In the genomic region with DNA sequence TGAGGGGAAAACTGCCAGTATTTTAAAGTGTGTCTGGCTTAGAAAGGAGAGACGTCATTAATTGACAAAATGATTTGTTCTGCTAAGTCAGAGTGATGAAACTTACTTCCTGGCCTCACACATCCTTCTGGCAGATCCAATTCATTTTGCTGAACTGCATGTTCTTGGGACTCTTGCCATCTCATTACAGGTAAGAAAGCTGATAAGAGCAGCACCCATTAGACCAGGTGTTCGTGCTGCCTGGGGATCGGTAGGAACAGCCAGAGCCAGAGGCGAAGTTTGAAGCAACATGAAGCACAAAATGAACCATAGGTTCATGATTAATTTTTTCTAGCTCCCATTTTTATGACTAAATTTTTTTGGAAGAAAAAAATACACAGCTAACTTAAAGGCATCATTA, we compare ENCODE assay signal across 23 cellular contexts. TPM values are rescaled to one million over a fixed set of nuclear protein-coding genes. Genes with fewer than 3 reads are reported as not detected.
DNase-seq lines count a peak whose midpoint lies in the region; ATAC-seq and TF ChIP-seq lines count a peak whose summit lies in the region.
"Had no signal": no experiment of that assay in that cellular context is flagged by ENCODE, and none has a peak within 500 bp of the region (broad histone marks: within the 10 kb centered on the region; RNA-seq: fewer than 3 reads in every experiment).

No MANE protein-coding gene starts in this region.

- H4K12ac ChIP-seq in trophoblast cell (ENCODE audit: low read depth, low read length) = no peak overlapping the region

- intact Hi-C loops in A673 (cut with micrococcal nuclease; ENCODE audit: unreplicated experiment) = loop anchor here (5.0 kb wide), 1 partner anchor 33 kb away; no protein-coding TSS in a partner anchor

- H3K79me2 ChIP-seq in trophoblast cell (ENCODE audit: control insufficient read depth, insufficient read depth, low read length, poor library complexity) = no peaks in the 10 kb centered on the region

- POLR2A ChIA-PET in A673 (lab: Charles Lee; ENCODE audit: low non-redundant PET) = no interaction called here

- no peak overlapping the region for H4K91ac ChIP-seq in trophoblast cell (ENCODE audit: low read depth, low read length)

- H3K4me1 ChIP-seq in A673 (ENCODE audit: insufficient read depth, low read length, poor library complexity, severe bottlenecking) (peaks cover 69% of the 10 kb centered on the region), RWPE2 (ENCODE audit: insufficient read depth, poor library complexity, severe bottlenecking) (no peaks in the 10 kb centered on the region), foreskin keratinocyte (no peaks in the 10 kb centered on the region), trophoblast cell (ENCODE audit: control insufficient read depth in 1 of 2, insufficient read depth in 2 of 2, low read length in 2 of 2) (peaks cover 2 to 5% of the 10 kb centered on the region in 2 experiments)
- H3K4me1 ChIP-seq: A549 had no signal

- no peak overlapping the region for H2AFZ ChIP-seq in trophoblast cell (ENCODE audit: insufficient read depth, low read length, poor library complexity)

- H3K79me1 ChIP-seq in trophoblast cell (ENCODE audit: low read length) = peaks cover 5% of the 10 kb centered on the region

- CTCF ChIA-PET in A673 (lab: Charles Lee) = interaction anchor here (0.6 kb wide), 1 partner anchor 1006 kb away, joined by 4 read pairs; no protein-coding TSS in a partner anchor

- H3K36me3 ChIP-seq in A673 (ENCODE audit: insufficient read depth, low read length, poor library complexity, severe bottlenecking) = no peaks in the 10 kb centered on the region
- H3K36me3 ChIP-seq in RWPE2 (ENCODE audit: low read depth) = no peaks in the 10 kb centered on the region
- no peaks in the 10 kb centered on the region for H3K36me3 ChIP-seq in trophoblast cell (ENCODE audit: control insufficient read depth in 1 of 2, insufficient read depth in 2 of 2, low read length in 2 of 2)
- H3K36me3 ChIP-seq: BLaER1 had no signal

- no peak for TF ChIP-seq CTCF in A673 (conservative IDR thresholded peaks at IDR 0.05; ENCODE audit: low read depth, low read length)
- no peak for TF ChIP-seq CTCF in RWPE2 (IDR thresholded peaks at IDR 0.05; ENCODE audit: poor library complexity, severe bottlenecking)
- TF ChIP-seq CTCF in foreskin keratinocyte (conservative IDR thresholded peaks at IDR 0.05) = no peak

- H3K4ac ChIP-seq in trophoblast cell (ENCODE audit: low read depth, low read length) = no peak overlapping the region

- no peak overlapping the region for H3K18ac ChIP-seq in trophoblast cell (ENCODE audit: low read length)

- no peak overlapping the region for H3K9ac ChIP-seq in trophoblast cell (ENCODE audit: low read length)
- H3K9ac ChIP-seq: BLaER1 had no signal

- H3K4me2 ChIP-seq in trophoblast cell (ENCODE audit: low read length) = no peak overlapping the region
- H3K4me2 ChIP-seq: A549, BLaER1 had no signal

- no peak overlapping the region for H2AK5ac ChIP-seq in trophoblast cell (ENCODE audit: low read length)

- DNase-seq in A673 (ENCODE audit: low spot score) = peak; percentile 44
- no peak for DNase-seq in RWPE2 (ENCODE audit: low spot score)
- peak in 1 of 2 donors; percentile 58 for DNase-seq in foreskin keratinocyte
- peak in 1 of 2 donors; percentile 40 for DNase-seq in trophoblast cell
- no peak for DNase-seq in midbrain (lab: John Stamatoyannopoulos, UW)
- no peak for DNase-seq in 8988T
- no peak for DNase-seq in Kasumi-1 (lab: John Stamatoyannopoulos, UW)
- DNase-seq: Calu3; CD8-positive, alpha-beta T cell; GF-D8; GOT3; IMR-90; NCI-H1105; NCI-H1694; NCI-H226; NCI-H524; NCI-H82; OCI-M1 had no signal

- H3K9me3 ChIP-seq in A673 (ENCODE audit: low read depth, low read length, poor library complexity, severe bottlenecking) = no peaks in the 10 kb centered on the region
- no peaks in the 10 kb centered on the region for H3K9me3 ChIP-seq in RWPE2 (ENCODE audit: severe bottlenecking)
- no peaks in the 10 kb centered on the region for H3K9me3 ChIP-seq in trophoblast cell (ENCODE audit: insufficient read depth, low read depth, low read length)
- H3K9me3 ChIP-seq: A549, BLaER1 had no signal

- H3K4me3 ChIP-seq in A673 (ENCODE audit: low read depth, low read length, poor library complexity, severe bottlenecking) (no peak overlapping the region), RWPE2 (ENCODE audit: severe bottlenecking) (no peak overlapping the region), trophoblast cell (ENCODE audit: low read depth, low read length) (no peak overlapping the region)
- H3K4me3 ChIP-seq: A549, BLaER1, GM12878 had no signal

- no peak overlapping the region for H4K8ac ChIP-seq in trophoblast cell (ENCODE audit: low read depth, low read length)

- no peak overlapping the region for H3K23ac ChIP-seq in trophoblast cell (ENCODE audit: low read length)

- no peak overlapping the region for H2BK5ac ChIP-seq in trophoblast cell (ENCODE audit: low read depth, low read length, poor library complexity)

- peak overlapping the region; percentile 79 for H2BK12ac ChIP-seq in trophoblast cell (ENCODE audit: low read length)

- BruUV-seq in A673 (replicated peaks; lab: Mats Ljungman, UMichigan) = no TSS peak

- H2BK120ac ChIP-seq in trophoblast cell (ENCODE audit: insufficient read depth, low read length, poor library complexity) = no peak overlapping the region

- H3K27ac ChIP-seq in A673 (ENCODE audit: low read depth, low read length, poor library complexity, severe bottlenecking) (peak overlapping the region; percentile 60), RWPE2 (ENCODE audit: poor library complexity, severe bottlenecking) (peak overlapping the region; percentile 17), foreskin keratinocyte (no peak overlapping the region), trophoblast cell (ENCODE audit: low read depth, low read length) (no peak overlapping the region)
- H3K27ac ChIP-seq: A549, BLaER1 had no signal

- no peak overlapping the region for H3K14ac ChIP-seq in trophoblast cell (ENCODE audit: low read length)

- no CpG with 5 or more reads among the region's 4 CpGs for WGBS in trophoblast cell (ENCODE audit: extremely low coverage, insufficient coverage, insufficient read length)

- peak; percentile 41; the same call in 2 of the 3 replicates for ATAC-seq in RWPE2 (ENCODE audit: low read depth)
- peak; percentile 23 for ATAC-seq in foreskin keratinocyte
- ATAC-seq in GM18867 (IDR thresholded peaks at IDR 0.05; ENCODE audit: unreplicated experiment) = no peak
- ATAC-seq: A549; CD8-positive, alpha-beta T cell; GM12878; HCT116 had no signal

- H3K27me3 ChIP-seq in A673 (replicated peaks; ENCODE audit: insufficient read depth, low read depth, low read length, poor library complexity) = no peaks in the 10 kb centered on the region
- H3K27me3 ChIP-seq in RWPE2 (ENCODE audit: insufficient read depth, poor library complexity, severe bottlenecking) = no peaks in the 10 kb centered on the region
- no peaks in the 10 kb centered on the region for H3K27me3 ChIP-seq in foreskin keratinocyte
- H3K27me3 ChIP-seq in trophoblast cell (ENCODE audit: insufficient read depth, low read length) = no peaks in the 10 kb centered on the region
- H3K27me3 ChIP-seq: BLaER1 had no signal

RNA-seq across cellular contexts. Expression of gene KCNE4, which starts 38.1 kb away (rescaled TPM):
- total RNA-seq in A673 (2021) (68.0 and 82.5 TPM in 2 replicates), foreskin keratinocyte (0.14 TPM in 2 replicates)
- 0.09 and 0.10 TPM in 2 replicates for polyA plus RNA-seq in foreskin keratinocyte
- 1.3 and 1.5 TPM in 2 replicates for polyA plus RNA-seq in trophoblast cell (2013)
- total RNA-seq: Calu3; CD8-positive, alpha-beta T cell; GM12878 had no signal

Comparison
In these comparisons a context has a peak if more than half of its experiments do, and no peak if none do; other contexts are left out.
1. H3K27ac ChIP-seq: peak in A673 (single experiment) and RWPE2 (single experiment); none in foreskin keratinocyte (single experiment) and trophoblast cell (single experiment).
2. RNA of gene KCNE4, which starts 38.1 kb away (total RNA-seq): 68.0 to 82.5 TPM in A673; 0.14 TPM in foreskin keratinocyte; every median in the first group is over 10 times any median in the second.